In genomic region chr1:184972281-184973055, GRCh38 we compare ENCODE assay signal across 8 cellular contexts. TPM values are rescaled to one million over a fixed set of nuclear protein-coding genes. Genes with fewer than 3 reads are reported as not detected.
DNase-seq lines count a peak whose midpoint lies in the region; ATAC-seq and TF ChIP-seq lines count a peak whose summit lies in the region.

No MANE protein-coding gene starts in this region.

- H2AFZ ChIP-seq in GM23338 = peak overlapping the region; percentile 100; the same call in 1 of the 2 replicates

- DNase-seq in GM23338 (ENCODE audit: low spot score) (no peak), T-helper 17 cell (no peak), fibroblast of villous mesenchyme (ENCODE audit: low read depth) (peak; percentile 45), spleen (no peak), omental fat pad (ENCODE audit: low spot score) (no peak), GM13977 (ENCODE audit: low spot score) (no peak)
- no peak for DNase-seq in stimulated activated CD4-positive, alpha-beta T cell treated with anti-CD3 and anti-CD28 coated beads, Interleukin-4, amount 100 ng/mL, for 1 hour

- no peaks in the 10 kb centered on the region for H3K9me3 ChIP-seq in T-helper 17 cell (ENCODE audit: control insufficient read depth, low read length, poor library complexity, severe bottlenecking)
- no peaks in the 10 kb centered on the region for H3K9me3 ChIP-seq in spleen

- peak overlapping the region; percentile 90 for H3K4me3 ChIP-seq in GM23338
- H3K4me3 ChIP-seq in fibroblast of villous mesenchyme (ENCODE audit: low read depth, low read length) = peak overlapping the region; percentile 76
- peak overlapping the region in 6 of 8 donors; percentile 60 to 87 (median 68) for H3K4me3 ChIP-seq in spleen

- H3K36me3 Mint-ChIP-seq in GM23338 (ENCODE audit: low read depth) (no peaks in the 10 kb centered on the region), T-helper 17 cell (ENCODE audit: low read depth) (peaks cover 3% of the 10 kb centered on the region)

- H3K4me3 Mint-ChIP-seq in GM23338 (peak overlapping the region; percentile 89), T-helper 17 cell (peak overlapping the region; percentile 96)

- H3K27ac ChIP-seq in GM23338 (ENCODE audit: low read depth) (no peak overlapping the region), spleen (peak overlapping the region in 4 of 8 donors; percentile 80 to 96 (median 92))

- ATAC-seq in GM23338 = no peak
- no peak for ATAC-seq in T-helper 17 cell
- ATAC-seq in omental fat pad (ENCODE audit: low FRiP score) = no peak
- no peak for ATAC-seq in GM19463 (IDR thresholded peaks at IDR 0.05; ENCODE audit: unreplicated experiment)

- H3K9me2 ChIP-seq in GM23338 (ENCODE audit: insufficient read depth) = no peaks in the 10 kb centered on the region

- H3K4me1 Mint-ChIP-seq in GM23338 = peaks cover 14% of the 10 kb centered on the region
- peaks cover 67% of the 10 kb centered on the region for H3K4me1 Mint-ChIP-seq in T-helper 17 cell

- no peaks in the 10 kb centered on the region for H3K36me3 ChIP-seq in GM23338 (ENCODE audit: insufficient read depth)
- H3K36me3 ChIP-seq in spleen = no peaks in the 10 kb centered on the region

- H4K20me1 ChIP-seq in GM23338 (replicated peaks; ENCODE audit: insufficient read depth) = no peaks in the 10 kb centered on the region

- no peak overlapping the region for H3K27ac Mint-ChIP-seq in GM23338
- H3K27ac Mint-ChIP-seq in T-helper 17 cell = peak overlapping the region; percentile 99

- H3K9me3 Mint-ChIP-seq in GM23338 = no peaks in the 10 kb centered on the region

- in situ Hi-C loops in GM13977 (cut with MboI; ENCODE audit: low pct_unique_long_range_greater_than_20kb, low sequenced_read_pairs, unreplicated experiment) = no loop called here

- no peak for TF ChIP-seq POLR2A in spleen (IDR thresholded peaks at IDR 0.05)

- H3K79me2 ChIP-seq in GM23338 (replicated peaks; ENCODE audit: insufficient read depth) = 0 out of 2 replicates have a peak, but pooled peaks cover 8% of the 10 kb centered on the region

- H3K27me3 Mint-ChIP-seq in GM23338 (ENCODE audit: insufficient read depth, low read depth, poor library complexity) (peaks cover 26% of the 10 kb centered on the region), T-helper 17 cell (no peaks in the 10 kb centered on the region)

- H3K27me3 ChIP-seq in GM23338 (ENCODE audit: insufficient read depth) = peaks cover 51% of the 10 kb centered on the region
- peaks cover 0 to 20% (median 3%) of the 10 kb centered on the region in 7 donors for H3K27me3 ChIP-seq in spleen (replicated peaks in 1 of 7)

- H3F3A ChIP-seq in GM23338 (replicated peaks; ENCODE audit: low read depth) = no peaks in the 10 kb centered on the region

- peak overlapping the region; percentile 81 for H3K4me2 ChIP-seq in GM23338

- peaks cover 10% of the 10 kb centered on the region; the same call in 1 of the 2 replicates for H3K4me1 ChIP-seq in GM23338 (ENCODE audit: insufficient read depth)
- H3K4me1 ChIP-seq in spleen = peaks cover 3 to 65% (median 17%) of the 10 kb centered on the region in 6 donors

- TF ChIP-seq CTCF in GM23338 (conservative IDR thresholded peaks at IDR 0.05; ENCODE audit: low read depth in 2 of 2) (no peak), fibroblast of villous mesenchyme (IDR thresholded peaks at IDR 0.05; ENCODE audit: insufficient read depth, low read depth, low read length) (no peak), spleen (IDR thresholded peaks at IDR 0.05 in 8 of 11, conservative IDR thresholded peaks at IDR 0.05 in 3 of 11) (no peak), omental fat pad (IDR thresholded peaks at IDR 0.05) (no peak), GM13977 (IDR thresholded peaks at IDR 0.05; ENCODE audit: extremely low read depth, insufficient read depth, missing control alignments) (no peak)

- WGBS in spleen, 5 donors = 46 to 72% (median 51%) methylated on average over 4 of the region's 4 CpGs

- intact Hi-C loops in spleen (cut with DNase I; ENCODE audit: low total_unique reads) = no loop called here

TF ChIP-seq in GM23338, 12 proteins besides CTCF, POLR2A, EP300 and RAD21 (continues in another document):
- no peak for TF ChIP-seq STAT1 (IDR thresholded peaks at IDR 0.05; ENCODE audit: unreplicated experiment)
- no peak for TF ChIP-seq EZH2phosphoT487 (IDR thresholded peaks at IDR 0.05; ENCODE audit: unreplicated experiment)
- TF ChIP-seq JUNB (IDR thresholded peaks at IDR 0.05; ENCODE audit: unreplicated experiment) = no peak
- TF ChIP-seq, protein P1, sequence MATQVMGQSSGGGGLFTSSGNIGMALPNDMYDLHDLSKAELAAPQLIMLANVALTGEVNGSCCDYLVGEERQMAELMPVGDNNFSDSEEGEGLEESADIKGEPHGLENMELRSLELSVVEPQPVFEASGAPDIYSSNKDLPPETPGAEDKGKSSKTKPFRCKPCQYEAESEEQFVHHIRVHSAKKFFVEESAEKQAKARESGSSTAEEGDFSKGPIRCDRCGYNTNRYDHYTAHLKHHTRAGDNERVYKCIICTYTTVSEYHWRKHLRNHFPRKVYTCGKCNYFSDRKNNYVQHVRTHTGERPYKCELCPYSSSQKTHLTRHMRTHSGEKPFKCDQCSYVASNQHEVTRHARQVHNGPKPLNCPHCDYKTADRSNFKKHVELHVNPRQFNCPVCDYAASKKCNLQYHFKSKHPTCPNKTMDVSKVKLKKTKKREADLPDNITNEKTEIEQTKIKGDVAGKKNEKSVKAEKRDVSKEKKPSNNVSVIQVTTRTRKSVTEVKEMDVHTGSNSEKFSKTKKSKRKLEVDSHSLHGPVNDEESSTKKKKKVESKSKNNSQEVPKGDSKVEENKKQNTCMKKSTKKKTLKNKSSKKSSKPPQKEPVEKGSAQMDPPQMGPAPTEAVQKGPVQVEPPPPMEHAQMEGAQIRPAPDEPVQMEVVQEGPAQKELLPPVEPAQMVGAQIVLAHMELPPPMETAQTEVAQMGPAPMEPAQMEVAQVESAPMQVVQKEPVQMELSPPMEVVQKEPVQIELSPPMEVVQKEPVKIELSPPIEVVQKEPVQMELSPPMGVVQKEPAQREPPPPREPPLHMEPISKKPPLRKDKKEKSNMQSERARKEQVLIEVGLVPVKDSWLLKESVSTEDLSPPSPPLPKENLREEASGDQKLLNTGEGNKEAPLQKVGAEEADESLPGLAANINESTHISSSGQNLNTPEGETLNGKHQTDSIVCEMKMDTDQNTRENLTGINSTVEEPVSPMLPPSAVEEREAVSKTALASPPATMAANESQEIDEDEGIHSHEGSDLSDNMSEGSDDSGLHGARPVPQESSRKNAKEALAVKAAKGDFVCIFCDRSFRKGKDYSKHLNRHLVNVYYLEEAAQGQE (IDR thresholded peaks at IDR 0.05; ENCODE audit: unreplicated experiment) = no peak
- no peak for TF ChIP-seq ETS1 (IDR thresholded peaks at IDR 0.05)
- TF ChIP-seq POLR2AphosphoS5 (IDR thresholded peaks at IDR 0.05; ENCODE audit: low read depth) = no peak

RNA-seq across cellular contexts. Expression of gene NIBAN1, which starts 1.8 kb away (rescaled TPM):
- total RNA-seq in GM23338 (2014; rRNA removed; shearing (Covaris generic)) = 11.1 and 12.3 TPM in 2 replicates
- 3.7 and 5.5 TPM in 2 replicates for polyA plus RNA-seq in GM23338 (2016; fragmentation: Nextera tagmentation; extraction: Ambion mirVana)
- total RNA-seq in T-helper 17 cell = 10 to 100 TPM; 61.3 to 65.7 TPM
- 17.7 and 58.9 TPM in 2 replicates for total RNA-seq in fibroblast of villous mesenchyme
- 100 to 1,000 TPM in 1 of 7 donors, 10 to 100 TPM in 6; 31.2 to 116 (median 46.3) TPM for total RNA-seq in spleen
- polyA plus RNA-seq in spleen = 1 to 10 TPM; 2.3 to 7.8 (median 2.5) TPM
- 10 to 100 TPM; 10.7 to 34.7 (median 15.8) TPM for total RNA-seq in omental fat pad
